ENCODE assay signal across 8 cellular contexts in the genomic region with DNA sequence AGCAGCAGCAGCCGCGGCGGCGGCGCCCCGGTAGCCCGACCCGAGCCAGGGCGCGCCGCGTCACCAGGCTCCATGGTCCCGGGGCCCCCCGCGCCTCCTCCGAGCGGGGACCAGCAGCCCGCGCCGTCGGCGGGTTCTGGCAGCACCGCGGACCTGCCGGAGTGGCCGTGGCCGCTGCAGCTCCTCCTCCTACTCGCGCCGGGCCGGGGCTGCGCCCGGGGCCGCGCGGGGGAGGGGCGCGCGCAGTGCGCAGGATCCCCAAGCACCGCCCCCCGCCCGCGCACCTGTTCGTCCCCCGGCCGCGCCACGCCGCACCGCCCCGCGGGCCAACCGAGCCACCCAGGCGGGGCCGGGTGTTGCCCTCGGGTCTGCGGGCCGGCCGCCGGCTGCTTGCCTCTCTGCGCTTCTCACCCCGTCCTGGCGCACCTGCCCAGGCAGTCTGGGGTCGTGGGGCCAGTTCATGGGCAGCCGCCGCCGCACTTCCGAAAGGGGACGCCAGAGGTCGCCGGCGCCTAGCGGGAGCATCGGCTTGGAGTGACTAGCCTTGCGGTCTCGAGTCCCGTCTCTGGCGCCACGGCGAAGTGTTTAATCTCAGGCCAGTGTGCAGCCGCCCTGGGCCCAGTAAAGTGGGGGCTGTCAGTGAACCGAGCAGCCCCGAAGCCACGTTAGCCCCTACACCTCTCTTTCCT. TPM values are rescaled to one million over a fixed set of nuclear protein-coding genes. Genes with fewer than 3 reads are reported as not detected.
DNase-seq lines count a peak whose midpoint lies in the region; ATAC-seq and TF ChIP-seq lines count a peak whose summit lies in the region.

TSS of gene SLC9A7 (minus strand) at position 163 of the 689 bp plus-strand sequence. CDS start at position 74, 89 bp downstream.

- peaks cover 11% of the 10 kb centered on the region for H3K4me1 Mint-ChIP-seq in T-helper 1 cell treated with Interleukin-12 subunit alpha and Interleukin-12 subunit beta and Interleukin-4 antibody, amounts not matched to agents 30 μg/mL and 1 μg/mL, for 36 hours (ENCODE audit: low read depth)

- H3K27ac ChIP-seq in right cardiac atrium (ENCODE audit: low read length): no peak within 1 kb of the TSS

- no peaks in the 10 kb centered on the region for H3K27me3 ChIP-seq in right cardiac atrium (ENCODE audit: control insufficient read depth, insufficient read depth)

- peaks cover 5% of the 10 kb centered on the region for H3K27me3 Mint-ChIP-seq in T-helper 1 cell treated with Interleukin-12 subunit alpha and Interleukin-12 subunit beta and Interleukin-4 antibody, amounts not matched to agents 30 μg/mL and 1 μg/mL, for 36 hours (ENCODE audit: low read depth)

- in situ Hi-C loops in GM13976 (cut with MboI; ENCODE audit: low sequenced_read_pairs, unreplicated experiment): no loop called here

- H3K9me3 ChIP-seq in right cardiac atrium (ENCODE audit: control insufficient read depth, low read length): no peaks in the 10 kb centered on the region

- intact Hi-C loops in right cardiac atrium (cut with DNase I): loop anchor here in 1 of 4 donors (5.0 kb wide), 1 partner anchor 38 kb away; no protein-coding TSS in a partner anchor

- peaks cover 3% of the 10 kb centered on the region for H3K9me3 Mint-ChIP-seq in T-helper 1 cell treated with Interleukin-12 subunit alpha and Interleukin-12 subunit beta and Interleukin-4 antibody, amounts not matched to agents 30 μg/mL and 1 μg/mL, for 36 hours

- peak within 1 kb of the TSS; percentile 93 for H3K4me3 Mint-ChIP-seq in T-helper 1 cell treated with Interleukin-12 subunit alpha and Interleukin-12 subunit beta and Interleukin-4 antibody, amounts not matched to agents 30 μg/mL and 1 μg/mL, for 36 hours

- H3K27ac Mint-ChIP-seq in T-helper 1 cell treated with Interleukin-12 subunit alpha and Interleukin-12 subunit beta and Interleukin-4 antibody, amounts not matched to agents 30 μg/mL and 1 μg/mL, for 36 hours: peak within 1 kb of the TSS; percentile 85

- no peaks in the 10 kb centered on the region for H3K4me1 ChIP-seq in right cardiac atrium (ENCODE audit: control insufficient read depth, insufficient read depth, low read length)

- TF ChIP-seq CTCF in GM13976 (IDR thresholded peaks at IDR 0.05; ENCODE audit: borderline replicate concordance, control extremely low read depth, extremely low read depth, insufficient read depth, missing control alignments): peak; percentile 74

- ATAC-seq in HG02642 (IDR thresholded peaks at IDR 0.05; ENCODE audit: poor library complexity, unreplicated experiment): peak; percentile 73
- peak; percentile 86 to 92 for ATAC-seq in right cardiac atrium

- DNase-seq in GM13976 (ENCODE audit: low spot score) (peak; percentile 75), NCI-H1105 treated with DMSO at 0.1 percent for 48 hours (lab: John Stamatoyannopoulos, UW) (peak; percentile 71), amniotic epithelial cell (ENCODE audit: low read depth) (peak; percentile 33), right cardiac atrium (peak; percentile 68 to 92 (median 90)), retina (peak; percentile 85), dedifferentiated amniotic fluid mesenchymal stem cell (ENCODE audit: extremely low spot score) (no peak)

- H3K36me3 Mint-ChIP-seq in T-helper 1 cell treated with Interleukin-12 subunit alpha and Interleukin-12 subunit beta and Interleukin-4 antibody, amounts not matched to agents 30 μg/mL and 1 μg/mL, for 36 hours (ENCODE audit: low read depth): no peaks in the 10 kb centered on the region

- H3K4me3 ChIP-seq in right cardiac atrium (ENCODE audit: low read length): peak within 1 kb of the TSS; percentile 68

- WGBS in right cardiac atrium: under 1% methylated on average over 62 of the region's 85 CpGs

RNA-seq across cellular contexts. Expression of gene SLC9A7, which starts in this region (rescaled TPM):
- total RNA-seq in right cardiac atrium: 1 to 10 TPM; 4.4 to 8.7 (median 6.1) TPM
- 1.3 TPM for polyA plus RNA-seq in right cardiac atrium
